In genomic region chr1:203117611-203118575, GRCh38 we compare ENCODE assay signal across 8 cellular contexts. TPM values are rescaled to one million over a fixed set of nuclear protein-coding genes. Genes with fewer than 3 reads are reported as not detected.
DNase-seq lines count a peak whose midpoint lies in the region; ATAC-seq and TF ChIP-seq lines count a peak whose summit lies in the region.

No MANE protein-coding gene starts in this region.

- H3K36me3 ChIP-seq in MG63 (no peaks in the 10 kb centered on the region), transverse colon (no peaks in the 10 kb centered on the region)

- H3K27me3 ChIP-seq in MG63 (peaks cover 2% of the 10 kb centered on the region; the same call in 1 of the 2 replicates), transverse colon (peaks cover 65% of the 10 kb centered on the region)

- TF ChIP-seq CTCF in transverse colon (IDR thresholded peaks at IDR 0.05), result peak; percentile 59 to 75 (median 65)

- no peak overlapping the region for H3K27ac ChIP-seq in transverse colon

- WGBS in transverse colon (ENCODE audit: low coverage in 1 of 2), 2 donors, result 25 to 32% methylated on average over 6 to 31 of the region's 35 CpGs

- peaks cover 0 to 7% (median 3%) of the 10 kb centered on the region in 4 donors for H3K4me1 ChIP-seq in transverse colon

- ATAC-seq in HG02759 (IDR thresholded peaks at IDR 0.05; ENCODE audit: unreplicated experiment), result no peak

- H3K4me3 ChIP-seq in MG63, result no peak overlapping the region
- H3K4me3 ChIP-seq in transverse colon, result no peak overlapping the region

- no peak for TF ChIP-seq POLR2A in erythroblast (IDR thresholded peaks at IDR 0.05; ENCODE audit: low read length)
- TF ChIP-seq POLR2A in transverse colon (IDR thresholded peaks at IDR 0.05), result no peak

- intact Hi-C loops in transverse colon (cut with DNase I; ENCODE audit: low total_unique reads), result loop anchor here (5.0 kb wide), 1 partner anchor 99 kb away; no protein-coding TSS in a partner anchor

- DNase-seq in NK-92 treated with Interleukin-12 subunit alpha and Interleukin-12 subunit beta, amount 100 ng/mL, for 24 hours (lab: John Stamatoyannopoulos, UW), result peak; percentile 58
- DNase-seq in NK-92 (lab: John Stamatoyannopoulos, UW; ENCODE audit: unreplicated experiment) (no peak), MG63 (peak; percentile 71), SW480 (ENCODE audit: low spot score) (peak; percentile 57), erythroblast (lab: John Stamatoyannopoulos, UW) (peak; percentile 31 to 52), midbrain (lab: John Stamatoyannopoulos, UW) (peak; percentile 72), transverse colon (peak; percentile 71)

- no peak for TF ChIP-seq EP300 in transverse colon (IDR thresholded peaks at IDR 0.05; ENCODE audit: low read depth)

- H3K9me3 ChIP-seq in MG63, result no peaks in the 10 kb centered on the region
- no peaks in the 10 kb centered on the region for H3K9me3 ChIP-seq in transverse colon

- in situ Hi-C loops in transverse colon (cut with MboI; ENCODE audit: low pct_ligation_motif_present in 1 of 4, low pct_unique_long_range_greater_than_20kb in 1 of 4, low sequenced_read_pairs in 3 of 4), result loop anchor here in 1 of 4 donors (10.0 kb wide), 1 partner anchor 97 kb away; no protein-coding TSS in a partner anchor

RNA-seq across cellular contexts. Expression of gene ADORA1, which starts 9.6 kb away (rescaled TPM):
- total RNA-seq in MG63 (2014; rRNA removed; shearing (Covaris generic); ENCODE audit: low replicate concordance), result 0.94 and 1.5 TPM in 2 replicates
- total RNA-seq in transverse colon, result 1 to 10 TPM in 2 of 4 donors, not detected in 2; 1.3 to 5.6 TPM

RNA-seq across cellular contexts. Expression of gene MYOG, which starts 32.1 kb away (rescaled TPM):
- not detected in 2 replicates for total RNA-seq in MG63 (2014; rRNA removed; shearing (Covaris generic); ENCODE audit: low replicate concordance)
- total RNA-seq in transverse colon, result not detected

RNA-seq across cellular contexts. Expression of gene MYBPH, which starts 57.7 kb away (rescaled TPM):
- total RNA-seq in MG63 (2014; rRNA removed; shearing (Covaris generic); ENCODE audit: low replicate concordance), result not detected in 2 replicates
- total RNA-seq in transverse colon, result not detected
